Comparison of ENCODE assay signal across 11 cellular contexts in genomic region chr2:97005353-97005752, GRCh38. TPM values are rescaled to one million over a fixed set of nuclear protein-coding genes. Genes with fewer than 3 reads are reported as not detected.
DNase-seq lines count a peak whose midpoint lies in the region; ATAC-seq and TF ChIP-seq lines count a peak whose summit lies in the region.
"Had no signal": no experiment of that assay in that cellular context is flagged by ENCODE, and none has a peak within 500 bp of the region (broad histone marks: within the 10 kb centered on the region; RNA-seq: fewer than 3 reads in every experiment).

No MANE protein-coding gene starts in this region.

- H3K36me3 ChIP-seq in mesendoderm (ENCODE audit: control insufficient read depth, insufficient read depth, low read length) (no peaks in the 10 kb centered on the region), prostate gland (no peaks in the 10 kb centered on the region)
- H3K36me3 ChIP-seq: colonic mucosa had no signal

- H3K4me3 ChIP-seq in WI38 (ENCODE audit: low read depth, low read length) (no peak overlapping the region), mesendoderm (ENCODE audit: low read length) (no peak overlapping the region), prostate gland (no peak overlapping the region)
- H3K4me3 ChIP-seq: colonic mucosa had no signal

- no peak overlapping the region for H3K23ac ChIP-seq in mesendoderm (ENCODE audit: low read length)

- TF ChIP-seq POLR2A in prostate gland (IDR thresholded peaks at IDR 0.05), result no peak

- H3K79me1 ChIP-seq in mesendoderm (ENCODE audit: low read length), result no peaks in the 10 kb centered on the region

- no peak overlapping the region for H2BK120ac ChIP-seq in mesendoderm (ENCODE audit: low read depth, low read length)

- H3K27me3 ChIP-seq in mesendoderm (ENCODE audit: insufficient read depth, low read length, poor library complexity) (no peaks in the 10 kb centered on the region), prostate gland (replicated peaks; ENCODE audit: insufficient read depth) (no peaks in the 10 kb centered on the region)
- H3K27me3 ChIP-seq: colonic mucosa had no signal

- H3K9me3 ChIP-seq in prostate gland, result no peaks in the 10 kb centered on the region
- H3K9me3 ChIP-seq: colonic mucosa had no signal

- ATAC-seq in GM21381 (IDR thresholded peaks at IDR 0.05; ENCODE audit: unreplicated experiment), result no peak

- H3K4me1 ChIP-seq in mesendoderm (ENCODE audit: control insufficient read depth, low read depth, low read length) (no peaks in the 10 kb centered on the region), prostate gland (replicated peaks) (no peaks in the 10 kb centered on the region)
- H3K4me1 ChIP-seq: colonic mucosa had no signal

- no peak overlapping the region for H3K9ac ChIP-seq in mesendoderm (ENCODE audit: low read length)

- H3K4me2 ChIP-seq in mesendoderm (ENCODE audit: low read length), result no peak overlapping the region

- no peak overlapping the region for H4K5ac ChIP-seq in mesendoderm (ENCODE audit: low read length)

- TF ChIP-seq CTCF in WI38 (IDR thresholded peaks at IDR 0.05; ENCODE audit: low read depth, low read length) (peak; percentile 33; the same call in 1 of the 2 replicates), prostate gland (IDR thresholded peaks at IDR 0.05) (no peak)

- no peak overlapping the region for H4K8ac ChIP-seq in mesendoderm (ENCODE audit: low read depth, low read length)

- intact Hi-C loops in prostate gland (cut with DNase I), result no loop called here

- no peak overlapping the region for H3K4ac ChIP-seq in mesendoderm (ENCODE audit: low read depth, low read length)

- no peak overlapping the region for H3K56ac ChIP-seq in mesendoderm (ENCODE audit: low read length)

- H2AK5ac ChIP-seq in mesendoderm (ENCODE audit: low read length), result no peak overlapping the region

- no peak overlapping the region for H2BK5ac ChIP-seq in mesendoderm (ENCODE audit: low read length)

- H3K79me2 ChIP-seq in mesendoderm (ENCODE audit: control insufficient read depth, insufficient read depth, low read length), result no peaks in the 10 kb centered on the region

- H2BK15ac ChIP-seq in mesendoderm (replicated peaks; ENCODE audit: low read depth), result no peak overlapping the region

- DNase-seq in DMS53 (lab: John Stamatoyannopoulos, UW) (peak; percentile 68), DMS53 treated with DMSO at 0.1 percent for 48 hours (lab: John Stamatoyannopoulos, UW; ENCODE audit: unreplicated experiment) (no peak), HT-29 (ENCODE audit: low spot score) (peak; percentile 20), mesendoderm (peak; percentile 16), prostate gland (ENCODE audit: low spot score) (no peak), NCI-H2196 (lab: John Stamatoyannopoulos, UW; ENCODE audit: unreplicated experiment) (no peak)
- DNase-seq: colonic mucosa, SHP77 had no signal

- no peak overlapping the region for H3K18ac ChIP-seq in mesendoderm (ENCODE audit: low read length)

- no peak overlapping the region for H3K27ac ChIP-seq in mesendoderm (ENCODE audit: low read depth, low read length)
- no peak overlapping the region for H3K27ac ChIP-seq in prostate gland
- H3K27ac ChIP-seq: colonic mucosa had no signal

RNA-seq across cellular contexts. Expression of gene FAM178B, which starts 19.0 kb away (rescaled TPM):
- total RNA-seq in HT-29 (2014; rRNA removed; shearing (Covaris generic)), result not detected in 2 replicates
- polyA plus RNA-seq in mesendoderm (2013, experiment 1 of 2), result 0.49 TPM
- 0.48 TPM for polyA plus RNA-seq in mesendoderm (2013, experiment 2 of 2)
- total RNA-seq in prostate gland, result 10 to 100 TPM in 1 of 2 donors, not detected in 1; 13.9 TPM
- total RNA-seq: renal cortical epithelial cell had no signal

Comparison
In these comparisons a context has a peak if more than half of its experiments do, and no peak if none do; other contexts are left out.
1. DNase-seq: peak in DMS53 (single experiment), HT-29 (single experiment) and mesendoderm (single experiment); none in DMS53 treated with DMSO at 0.1 percent for 48 hours (single experiment), prostate gland (single experiment) and NCI-H2196 (single experiment).